11 cellular contexts compared by ENCODE assay signal in genomic region chr11:130427049-130427388, GRCh38. TPM values are rescaled to one million over a fixed set of nuclear protein-coding genes. Genes with fewer than 3 reads are reported as not detected.
DNase-seq lines count a peak whose midpoint lies in the region; ATAC-seq and TF ChIP-seq lines count a peak whose summit lies in the region.
"Had no signal": no experiment of that assay in that cellular context is flagged by ENCODE, and none has a peak within 500 bp of the region (broad histone marks: within the 10 kb centered on the region; RNA-seq: fewer than 3 reads in every experiment).

No MANE protein-coding gene starts in this region.

- H3K9me3 ChIP-seq in CD8-positive, alpha-beta memory T cell (ENCODE audit: low read length): no peaks in the 10 kb centered on the region
- H3K9me3 ChIP-seq in HUES48 (ENCODE audit: control insufficient read depth, insufficient read depth, low read length): no peaks in the 10 kb centered on the region
- no peaks in the 10 kb centered on the region for H3K9me3 ChIP-seq in neuronal stem cell (replicated peaks in 1 of 2; ENCODE audit: control insufficient read depth in 2 of 2, insufficient read depth in 1 of 2, low read depth in 1 of 2, low read length in 2 of 2)
- H3K9me3 ChIP-seq in aorta (ENCODE audit: control insufficient read depth, low read length): no peaks in the 10 kb centered on the region
- H3K9me3 ChIP-seq: uterus had no signal

- H3K4me1 Mint-ChIP-seq in CD8-positive, alpha-beta memory T cell: peaks cover 14 to 18% (median 14%) of the 10 kb centered on the region in 3 donors
- peaks cover 13% of the 10 kb centered on the region for H3K4me1 Mint-ChIP-seq in endothelial cell (ENCODE audit: unreplicated experiment)

- CTCF ChIA-PET in CD8-positive, alpha-beta memory T cell (lab: Charles Lee): interaction anchor here (0.8 to 2.9 kb wide), 3 partner anchors 17 to 435 kb away, joined by 3 to 12 read pairs (median 3); no protein-coding TSS in a partner anchor

- ATAC-seq in esophagus mucosa: no peak
- no peak for ATAC-seq in aorta (ENCODE audit: low FRiP score)

- H3K9ac ChIP-seq in HUES48 (ENCODE audit: low read depth, low read length) (no peak overlapping the region), neuronal stem cell (ENCODE audit: low read depth, low read length, poor library complexity) (no peak overlapping the region)

- no peak overlapping the region for H3K14ac ChIP-seq in neuronal stem cell (ENCODE audit: low read length)

- POLR2A ChIA-PET in CD8-positive, alpha-beta memory T cell (lab: Charles Lee): no interaction called here

- H3K27me3 ChIP-seq in CD8-positive, alpha-beta memory T cell (ENCODE audit: insufficient read depth, low read length, poor library complexity, severe bottlenecking): peaks cover 39% of the 10 kb centered on the region
- peaks cover 48% of the 10 kb centered on the region for H3K27me3 ChIP-seq in HUES48 (ENCODE audit: control insufficient read depth, insufficient read depth, low read length)
- H3K27me3 ChIP-seq in neuronal stem cell (ENCODE audit: control insufficient read depth in 3 of 3, insufficient read depth in 3 of 3, low read depth in 1 of 3, low read length in 3 of 3): peaks cover 8 to 87% (median 48%) of the 10 kb centered on the region in 3 experiments
- H3K27me3 ChIP-seq in aorta (ENCODE audit: control insufficient read depth in 1 of 2, insufficient read depth in 2 of 2, low read length in 1 of 2): no peaks in the 10 kb centered on the region
- H3K27me3 ChIP-seq: uterus had no signal

- H3K4me3 ChIP-seq in CD8-positive, alpha-beta memory T cell (ENCODE audit: low read length): no peak overlapping the region
- H3K4me3 ChIP-seq in HUES48 (ENCODE audit: low read depth, low read length) (peak overlapping the region; percentile 63; the same call in 1 of the 2 replicates), neuronal stem cell (ENCODE audit: low read length in 2 of 2) (no peak overlapping the region), aorta (ENCODE audit: low read length in 2 of 2) (no peak overlapping the region)

- no peak overlapping the region for H2AFZ ChIP-seq in neuronal stem cell (ENCODE audit: low read length)

- no peak overlapping the region for H2BK12ac ChIP-seq in neuronal stem cell (ENCODE audit: low read length)

- H3K27ac Mint-ChIP-seq in CD8-positive, alpha-beta memory T cell: no peak overlapping the region
- H3K27ac Mint-ChIP-seq in endothelial cell (ENCODE audit: unreplicated experiment): no peak overlapping the region

- no peak overlapping the region for H2BK15ac ChIP-seq in neuronal stem cell (ENCODE audit: low read length)

- H2BK120ac ChIP-seq in neuronal stem cell (ENCODE audit: low read depth, low read length): no peak overlapping the region

- H3K4ac ChIP-seq in neuronal stem cell (ENCODE audit: low read length): no peak overlapping the region

- peaks cover 38 to 71% of the 10 kb centered on the region in 2 donors for H3K27me3 Mint-ChIP-seq in CD8-positive, alpha-beta memory T cell
- H3K27me3 Mint-ChIP-seq in endothelial cell (ENCODE audit: unreplicated experiment): peaks cover 23% of the 10 kb centered on the region

- no peak overlapping the region for H3K27ac ChIP-seq in CD8-positive, alpha-beta memory T cell (ENCODE audit: low read depth, low read length)
- no peak overlapping the region for H3K27ac ChIP-seq in HUES48 (ENCODE audit: low read depth, low read length)
- H3K27ac ChIP-seq in neuronal stem cell (replicated peaks; ENCODE audit: low read length): no peak overlapping the region
- no peak overlapping the region for H3K27ac ChIP-seq in aorta (ENCODE audit: low read depth in 1 of 2, low read length in 2 of 2)
- H3K27ac ChIP-seq: uterus had no signal

- no CpG with 5 or more reads among the region's 14 CpGs for WGBS in neuronal stem cell (ENCODE audit: extremely low coverage in 2 of 2, insufficient read length in 2 of 2, insufficient replicate concordance in 1 of 2), 2 donors
- 4% methylated on average over 14 of the region's 14 CpGs for WGBS in aorta, 2 donors

- no peaks in the 10 kb centered on the region for H3K79me1 ChIP-seq in neuronal stem cell (ENCODE audit: low read depth, low read length)

- H3K4me3 Mint-ChIP-seq in CD8-positive, alpha-beta memory T cell: peak overlapping the region in 5 of 7 donors; percentile 15 to 87 (median 58)
- H3K4me3 Mint-ChIP-seq in endothelial cell (ENCODE audit: unreplicated experiment): peak overlapping the region; percentile 76

- H4K91ac ChIP-seq in neuronal stem cell (ENCODE audit: low read depth, low read length, poor library complexity): no peak overlapping the region

- H2BK5ac ChIP-seq in neuronal stem cell (ENCODE audit: low read length): no peak overlapping the region

- no peak for TF ChIP-seq CTCF in endothelial cell (IDR thresholded peaks at IDR 0.05; ENCODE audit: unreplicated experiment)

- H3K4me2 ChIP-seq in neuronal stem cell (ENCODE audit: insufficient read depth, low read length, poor library complexity, severe bottlenecking): no peak overlapping the region

- no peak for DNase-seq in CD8-positive, alpha-beta memory T cell
- DNase-seq in endothelial cell (ENCODE audit: low spot score) (no peak), neuronal stem cell (ENCODE audit: low spot score) (no peak), hippocampal formation (lab: John Stamatoyannopoulos, UW) (no peak), aorta (no peak)
- DNase-seq: NCI-H1048, OCI-M1 had no signal

- H3K36me3 Mint-ChIP-seq in CD8-positive, alpha-beta memory T cell: no peaks in the 10 kb centered on the region
- no peaks in the 10 kb centered on the region for H3K36me3 Mint-ChIP-seq in endothelial cell (ENCODE audit: low read depth, unreplicated experiment)

- peak overlapping the region; percentile 68 for H2AK5ac ChIP-seq in neuronal stem cell (ENCODE audit: low read depth, low read length)

- no peaks in the 10 kb centered on the region for H3K9me3 Mint-ChIP-seq in CD8-positive, alpha-beta memory T cell
- H3K9me3 Mint-ChIP-seq in endothelial cell (ENCODE audit: unreplicated experiment): no peaks in the 10 kb centered on the region

- no peaks in the 10 kb centered on the region for H3K4me1 ChIP-seq in CD8-positive, alpha-beta memory T cell (ENCODE audit: insufficient read depth, low read length)
- H3K4me1 ChIP-seq in HUES48 (ENCODE audit: control insufficient read depth, insufficient read depth, low read length) (peaks cover 7% of the 10 kb centered on the region), neuronal stem cell (ENCODE audit: control insufficient read depth in 2 of 2, insufficient read depth in 1 of 2, low read depth in 1 of 2, low read length in 2 of 2) (peaks cover 0 to 2% of the 10 kb centered on the region in 2 donors), aorta (ENCODE audit: control insufficient read depth in 1 of 2, insufficient read depth in 2 of 2, low read length in 2 of 2) (no peaks in the 10 kb centered on the region)
- H3K4me1 ChIP-seq: uterus had no signal

- no peak overlapping the region for H4K8ac ChIP-seq in neuronal stem cell (ENCODE audit: low read depth, low read length)

- intact Hi-C loops in aorta (cut with DNase I): loop anchor here in 1 of 2 donors (5.0 kb wide), 3 partner anchors 35 to 490 kb away; partner anchors contain the start of gene SNX19

- H3K36me3 ChIP-seq in CD8-positive, alpha-beta memory T cell (ENCODE audit: insufficient read depth, low read length): no peaks in the 10 kb centered on the region
- H3K36me3 ChIP-seq in HUES48 (ENCODE audit: control insufficient read depth, insufficient read depth, low read length) (no peaks in the 10 kb centered on the region), neuronal stem cell (replicated peaks in 1 of 2; ENCODE audit: control insufficient read depth in 2 of 2, insufficient read depth in 2 of 2, low read length in 2 of 2) (no peaks in the 10 kb centered on the region), aorta (ENCODE audit: control insufficient read depth in 1 of 2, insufficient read depth in 2 of 2, low read length in 1 of 2) (no peaks in the 10 kb centered on the region)
- H3K36me3 ChIP-seq: uterus had no signal

- peak overlapping the region; percentile 17 for H3K18ac ChIP-seq in neuronal stem cell (ENCODE audit: low read length)

- H3K23ac ChIP-seq in neuronal stem cell (ENCODE audit: low read depth, low read length, poor library complexity): peak overlapping the region; percentile 92

RNA-seq across cellular contexts. Expression of gene ADAMTS8, which starts 1.4 kb away (rescaled TPM):
- total RNA-seq in CD8-positive, alpha-beta memory T cell: not detected
- not detected for polyA plus RNA-seq in CD8-positive, alpha-beta memory T cell
- total RNA-seq in endothelial cell (ENCODE audit: unreplicated experiment) (0.31 TPM), esophagus mucosa (0.56 TPM), aorta (10 to 100 TPM in 1 of 2 donors, 1 to 10 TPM in 1; 8.7 to 64.9 TPM)
- 0.13 TPM for polyA plus RNA-seq in neuronal stem cell (2013, experiment 1 of 2)
- 0.10 TPM for polyA plus RNA-seq in neuronal stem cell (2013, experiment 2 of 2)
- 1 to 10 TPM; 3.3 to 5.7 TPM for polyA plus RNA-seq in aorta
- total RNA-seq: renal cortical epithelial cell had no signal

RNA-seq across cellular contexts. Expression of gene ADAMTS15, which starts 21.4 kb away (rescaled TPM):
- total RNA-seq in CD8-positive, alpha-beta memory T cell: not detected
- not detected for polyA plus RNA-seq in CD8-positive, alpha-beta memory T cell
- total RNA-seq in endothelial cell (ENCODE audit: unreplicated experiment): 4.9 TPM
- 0.61 TPM for polyA plus RNA-seq in neuronal stem cell (2013, experiment 1 of 2)
- polyA plus RNA-seq in neuronal stem cell (2013, experiment 2 of 2): 0.65 TPM
- 2.0 TPM for total RNA-seq in esophagus mucosa
- 10 to 100 TPM in 1 of 2 donors, 1 to 10 TPM in 1; 8.0 to 16.0 TPM for total RNA-seq in aorta
- polyA plus RNA-seq in aorta: 1 to 10 TPM; 1.9 to 4.6 TPM
